Comparison of ENCODE assay signal across 9 cellular contexts in the genomic region with DNA sequence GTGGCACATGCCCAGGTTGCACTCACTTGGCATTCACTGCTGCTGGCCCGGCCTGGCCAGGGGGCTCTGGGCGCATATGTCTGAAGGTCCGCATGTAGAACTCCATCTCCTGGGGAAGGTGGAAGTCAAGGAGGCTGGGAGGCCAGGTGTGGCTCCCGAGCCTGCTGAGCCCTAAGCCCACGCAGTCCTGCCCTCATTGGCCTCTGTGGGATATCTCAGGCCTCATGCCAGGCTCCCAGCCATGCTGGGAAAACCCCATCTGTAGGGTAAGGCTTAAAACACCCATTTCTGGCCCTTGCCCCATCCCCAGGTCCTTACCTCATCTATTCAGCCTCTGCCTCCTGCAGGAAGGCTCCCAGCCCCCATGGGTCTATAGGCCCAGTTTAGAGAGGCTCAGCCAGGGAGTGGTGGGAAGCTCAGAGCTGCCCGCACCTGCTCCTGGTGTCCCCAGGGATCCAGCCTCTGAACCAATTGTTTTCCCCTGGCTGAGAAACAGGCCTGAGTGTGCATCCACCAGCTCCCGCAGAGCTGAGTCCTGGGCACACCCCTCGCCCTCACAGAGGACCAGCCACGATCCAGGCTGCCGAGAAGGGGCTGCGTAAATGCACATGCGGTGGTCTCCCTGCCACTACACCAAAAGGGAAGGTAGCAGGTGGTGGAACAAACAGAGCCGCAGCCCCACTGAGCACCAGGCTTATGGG. TPM values are rescaled to one million over a fixed set of nuclear protein-coding genes. Genes with fewer than 3 reads are reported as not detected.
A peak's percentile ranks its signal among the peaks of the same experiment; 100 is the strongest.
DNase-seq lines count a peak whose midpoint lies in the region; ATAC-seq lines count a peak whose summit lies in the region.
"Had no signal": no experiment of that assay in that cellular context is flagged by ENCODE, and none has a peak within 500 bp of the region (broad histone marks: within the 10 kb centered on the region; RNA-seq: fewer than 3 reads in every experiment).

No MANE protein-coding gene starts in this region.

- no peaks in the 10 kb centered on the region for H3K9me3 Mint-ChIP-seq in activated T-cell treated with anti-CD3 and anti-CD28 coated beads, Interleukin-2, amount 50 U/mL, for 72 hours
- H3K9me3 Mint-ChIP-seq: memory B cell had no signal

- H3K27me3 ChIP-seq in ectodermal cell (ENCODE audit: control insufficient read depth, insufficient read depth, low read length, poor library complexity, severe bottlenecking) (peaks cover 48% of the 10 kb centered on the region), rectal smooth muscle tissue (ENCODE audit: control insufficient read depth, insufficient read depth, low read length) (no peaks in the 10 kb centered on the region)

- WGBS in ectodermal cell, 2 experiments, result 47 to 51% methylated on average over 13 of the region's 13 CpGs

- peaks cover 28% of the 10 kb centered on the region for H3K27me3 Mint-ChIP-seq in activated T-cell treated with anti-CD3 and anti-CD28 coated beads, Interleukin-2, amount 50 U/mL, for 72 hours (ENCODE audit: low read depth)

- H3K9ac ChIP-seq in rectal smooth muscle tissue (ENCODE audit: low read length), result no peak overlapping the region

- no peaks in the 10 kb centered on the region for H3K9me3 ChIP-seq in ectodermal cell (ENCODE audit: control insufficient read depth, low read length)

- H3K27ac ChIP-seq in ectodermal cell (ENCODE audit: insufficient read depth, low read depth, low read length, poor library complexity, severe bottlenecking) (peak overlapping the region; percentile 85), rectal smooth muscle tissue (ENCODE audit: low read depth, low read length) (peak overlapping the region; percentile 3)

- H3K4me1 ChIP-seq in ectodermal cell (ENCODE audit: control insufficient read depth, insufficient read depth, low read length), result peaks cover 70% of the 10 kb centered on the region
- peaks cover 28% of the 10 kb centered on the region for H3K4me1 ChIP-seq in rectal smooth muscle tissue (ENCODE audit: control insufficient read depth, insufficient read depth, low read length)

- DNase-seq in EL, result peak; percentile 43
- DNase-seq in NCI-H2196 (lab: John Stamatoyannopoulos, UW; ENCODE audit: unreplicated experiment), result peak; percentile 43
- no peak for DNase-seq in activated T-cell treated with anti-CD3 and anti-CD28 coated beads, Interleukin-2, amount 50 U/mL, for 72 hours
- no peak for DNase-seq in HuH-7.5 (ENCODE audit: low spot score)
- DNase-seq in SIG-M5 treated with dmso at 0.1 percent for 504 hours (lab: John Stamatoyannopoulos, UW; ENCODE audit: unreplicated experiment), result no peak
- DNase-seq in UCSD-AML1 (lab: John Stamatoyannopoulos, UW; ENCODE audit: unreplicated experiment), result no peak

- H3K36me3 ChIP-seq in ectodermal cell (ENCODE audit: control insufficient read depth, insufficient read depth, low read length) (no peaks in the 10 kb centered on the region), rectal smooth muscle tissue (ENCODE audit: control insufficient read depth, insufficient read depth, low read length) (no peaks in the 10 kb centered on the region)

- no peak overlapping the region for H3K27ac Mint-ChIP-seq in activated T-cell treated with anti-CD3 and anti-CD28 coated beads, Interleukin-2, amount 50 U/mL, for 72 hours
- H3K27ac Mint-ChIP-seq: memory B cell had no signal

- no peaks in the 10 kb centered on the region for H3K36me3 Mint-ChIP-seq in activated T-cell treated with anti-CD3 and anti-CD28 coated beads, Interleukin-2, amount 50 U/mL, for 72 hours (ENCODE audit: insufficient read depth in 2 of 2)
- H3K36me3 Mint-ChIP-seq: memory B cell had no signal

- no peak overlapping the region for H3K4me3 ChIP-seq in ectodermal cell (ENCODE audit: insufficient read depth, low read depth, low read length)
- no peak overlapping the region for H3K4me3 ChIP-seq in rectal smooth muscle tissue (ENCODE audit: low read length)

- no peak for ATAC-seq in activated T-cell treated with anti-CD3 and anti-CD28 coated beads, Interleukin-2, amount 50 U/mL, for 72 hours (replicated peaks in 1 of 2)

- H3K4me3 Mint-ChIP-seq in activated T-cell treated with anti-CD3 and anti-CD28 coated beads, Interleukin-2, amount 50 U/mL, for 72 hours, result no peak overlapping the region
- H3K4me3 Mint-ChIP-seq: memory B cell had no signal

- peaks cover 5% of the 10 kb centered on the region for H3K4me1 Mint-ChIP-seq in activated T-cell treated with anti-CD3 and anti-CD28 coated beads, Interleukin-2, amount 50 U/mL, for 72 hours (ENCODE audit: low read depth)

RNA-seq across cellular contexts. Expression of gene TPPP3, which starts 2.3 kb away (rescaled TPM):
- 6.8 TPM for polyA plus RNA-seq in ectodermal cell (2013, experiment 1 of 4)
- 6.5 TPM for polyA plus RNA-seq in ectodermal cell (2013, experiment 2 of 4)
- 15.7 TPM for polyA plus RNA-seq in ectodermal cell (2013, experiment 3 of 4)
- 20.7 TPM for polyA plus RNA-seq in ectodermal cell (2013, experiment 4 of 4)
- under 1 TPM in 1 of 2 donors, not detected in 1; 0.16 TPM for total RNA-seq in activated T-cell treated with anti-CD3 and anti-CD28 coated beads, Interleukin-2, amount 50 U/mL, for 72 hours

RNA-seq across cellular contexts. Expression of gene ZDHHC1, which starts 20.7 kb away (rescaled TPM):
- polyA plus RNA-seq in ectodermal cell (2013, experiment 1 of 4), result 6.0 TPM
- 7.1 TPM for polyA plus RNA-seq in ectodermal cell (2013, experiment 2 of 4)
- polyA plus RNA-seq in ectodermal cell (2013, experiment 3 of 4), result 5.9 TPM
- 8.9 TPM for polyA plus RNA-seq in ectodermal cell (2013, experiment 4 of 4)
- 1 to 10 TPM; 1.9 to 2.1 TPM for total RNA-seq in activated T-cell treated with anti-CD3 and anti-CD28 coated beads, Interleukin-2, amount 50 U/mL, for 72 hours

RNA-seq across cellular contexts. Expression of gene HSD11B2, which starts 35.3 kb away (rescaled TPM):
- 1.3 TPM for polyA plus RNA-seq in ectodermal cell (2013, experiment 1 of 4)
- 3.6 TPM for polyA plus RNA-seq in ectodermal cell (2013, experiment 2 of 4)
- 3.0 TPM for polyA plus RNA-seq in ectodermal cell (2013, experiment 3 of 4)
- polyA plus RNA-seq in ectodermal cell (2013, experiment 4 of 4), result 2.8 TPM
- total RNA-seq in activated T-cell treated with anti-CD3 and anti-CD28 coated beads, Interleukin-2, amount 50 U/mL, for 72 hours, result 1 to 10 TPM in 1 of 2 donors, under 1 TPM in 1; 0.53 to 1.1 TPM

Comparison
In these comparisons a context has a peak if more than half of its experiments do, and no peak if none do; other contexts are left out.
1. DNase-seq: peak in EL (single experiment) and NCI-H2196 (single experiment); none in activated T-cell treated with anti-CD3 and anti-CD28 coated beads, Interleukin-2, amount 50 U/mL, for 72 hours (0 of 2), HuH-7.5 (single experiment), SIG-M5 treated with dmso at 0.1 percent for 504 hours (single experiment) and UCSD-AML1 (single experiment).